In genomic region chr7:157297071-157297638, GRCh38 we compare ENCODE assay signal across 1 cellular context.
A peak's percentile ranks its signal among the peaks of the same experiment; 100 is the strongest.
TF ChIP-seq lines count a peak whose summit lies in the region.

No MANE protein-coding gene starts in this region.

TF ChIP-seq in HepG2, 621 proteins besides CTCF, POLR2A, EP300 and RAD21 (continued from another document):
- TF ChIP-seq ELF3 (CRISPR knock-in tag; IDR thresholded peaks at IDR 0.05) (peak; percentile 20; the same call in 1 of the 2 replicates), SOX6 (IDR thresholded peaks at IDR 0.05) (no peak), SOX6 (CRISPR knock-in tag; IDR thresholded peaks at IDR 0.05) (peak; percentile 41; the same call in 1 of the 2 replicates), ESRRA (CRISPR knock-in tag; IDR thresholded peaks at IDR 0.05; ENCODE audit: low read depth) (0 out of 2 replicates have a peak, but pooled peaks have one; percentile 32), ZFX (CRISPR knock-in tag; IDR thresholded peaks at IDR 0.05; ENCODE audit: low read depth) (peak; percentile 12; the same call in 1 of the 2 replicates), NR2C2 (CRISPR knock-in tag; IDR thresholded peaks at IDR 0.05; ENCODE audit: borderline replicate concordance) (peak; percentile 80), ZMYM4 (CRISPR knock-in tag; IDR thresholded peaks at IDR 0.05) (0 out of 2 replicates have a peak, but pooled peaks have one; percentile 22), TFDP1 (CRISPR knock-in tag; IDR thresholded peaks at IDR 0.05; ENCODE audit: borderline replicate concordance) (peak; percentile 36; the same call in 1 of the 2 replicates), HDAC2 (CRISPR knock-in tag; IDR thresholded peaks at IDR 0.05) (no peak), NR2F2 (IDR thresholded peaks at IDR 0.05; ENCODE audit: borderline replicate concordance, low read depth) (peak; percentile 46; the same call in 1 of the 2 replicates), NR2F1 (CRISPR knock-in tag; IDR thresholded peaks at IDR 0.05) (peak in 1 of 2 experiments; percentile 45; a peak in 1 of 4 replicates), MYNN (CRISPR knock-in tag; IDR thresholded peaks at IDR 0.05; ENCODE audit: low read depth) (no peak), RCOR2 (CRISPR knock-in tag; IDR thresholded peaks at IDR 0.05) (peak; percentile 19; the same call in 1 of the 2 replicates), ZBTB2 (CRISPR knock-in tag; IDR thresholded peaks at IDR 0.05; ENCODE audit: low read depth) (no peak), HDAC1 (CRISPR knock-in tag; IDR thresholded peaks at IDR 0.05) (0 out of 2 replicates have a peak, but pooled peaks have one; percentile 29), BCL6 (CRISPR knock-in tag; IDR thresholded peaks at IDR 0.05) (peak; percentile 55), MTA1 (CRISPR knock-in tag; IDR thresholded peaks at IDR 0.05; ENCODE audit: borderline replicate concordance) (0 out of 2 replicates have a peak, but pooled peaks have one; percentile 32), SIX1 (CRISPR knock-in tag; IDR thresholded peaks at IDR 0.05; ENCODE audit: borderline replicate concordance) (peak; percentile 82), HIVEP1 (CRISPR knock-in tag; IDR thresholded peaks at IDR 0.05) (peak; percentile 39; the same call in 1 of the 2 replicates), FOSL2 (CRISPR knock-in tag; IDR thresholded peaks at IDR 0.05) (peak; percentile 33), NR2F6 (IDR thresholded peaks at IDR 0.05) (peak; percentile 69), NR2F6 (CRISPR knock-in tag; IDR thresholded peaks at IDR 0.05) (peak; percentile 81), GLMP (CRISPR knock-in tag; IDR thresholded peaks at IDR 0.05; ENCODE audit: borderline replicate concordance) (no peak), HNF4G (IDR thresholded peaks at IDR 0.05; ENCODE audit: borderline replicate concordance, low read depth, low read length) (no peak), HNF4G (CRISPR knock-in tag; IDR thresholded peaks at IDR 0.05; ENCODE audit: borderline replicate concordance, low read depth) (no peak), SALL1 (CRISPR knock-in tag; IDR thresholded peaks at IDR 0.05) (peak; percentile 52; the same call in 1 of the 2 replicates), TFAP4 (IDR thresholded peaks at IDR 0.05; ENCODE audit: borderline replicate concordance, low read depth) (0 out of 2 replicates have a peak, but pooled peaks have one; percentile 26), ZNF629 (CRISPR knock-in tag; conservative IDR thresholded peaks at IDR 0.05) (no peak), RXRA (CRISPR knock-in tag; IDR thresholded peaks at IDR 0.05) (peak; percentile 33; the same call in 1 of the 2 replicates), ZFYVE20 (CRISPR knock-in tag; IDR thresholded peaks at IDR 0.05; ENCODE audit: borderline replicate concordance, low read depth) (no peak), TFE3 (CRISPR knock-in tag; IDR thresholded peaks at IDR 0.05) (peak; percentile 49; the same call in 1 of the 2 replicates), ARID5B (CRISPR knock-in tag; IDR thresholded peaks at IDR 0.05) (0 out of 2 replicates have a peak, but pooled peaks have one; percentile 30), GATAD2A (CRISPR knock-in tag; IDR thresholded peaks at IDR 0.05) (peak; percentile 42; the same call in 1 of the 2 replicates), ZSCAN9 (CRISPR knock-in tag; IDR thresholded peaks at IDR 0.05; ENCODE audit: borderline replicate concordance) (no peak), ZBTB39 (CRISPR knock-in tag; IDR thresholded peaks at IDR 0.05) (no peak), HNF4A (CRISPR knock-in tag; IDR thresholded peaks at IDR 0.05) (peak; percentile 22; the same call in 1 of the 2 replicates), RXRB (CRISPR knock-in tag; IDR thresholded peaks at IDR 0.05; ENCODE audit: borderline replicate concordance) (peak; percentile 64; the same call in 1 of the 2 replicates), NFRKB (IDR thresholded peaks at IDR 0.05) (no peak), SAP130 (CRISPR knock-in tag; IDR thresholded peaks at IDR 0.05; ENCODE audit: low read depth) (peak; percentile 26; the same call in 1 of the 2 replicates), ZNF432 (CRISPR knock-in tag; IDR thresholded peaks at IDR 0.05; ENCODE audit: borderline replicate concordance) (no peak), RARA (CRISPR knock-in tag; IDR thresholded peaks at IDR 0.05) (peak; percentile 57), ZNF331 (CRISPR knock-in tag; IDR thresholded peaks at IDR 0.05) (peak; percentile 21; the same call in 1 of the 2 replicates), MED8 (CRISPR knock-in tag; IDR thresholded peaks at IDR 0.05; ENCODE audit: insufficient replicate concordance) (no peak), ZBTB34 (CRISPR knock-in tag; IDR thresholded peaks at IDR 0.05) (0 out of 2 replicates have a peak, but pooled peaks have one; percentile 17), SIX4 (CRISPR knock-in tag; IDR thresholded peaks at IDR 0.05) (peak; percentile 83), PHF21A (CRISPR knock-in tag; IDR thresholded peaks at IDR 0.05) (peak; percentile 54), TEF (CRISPR knock-in tag; IDR thresholded peaks at IDR 0.05) (peak; percentile 67; the same call in 1 of the 2 replicates)
